21 cellular contexts compared by ENCODE assay signal in the genomic region with DNA sequence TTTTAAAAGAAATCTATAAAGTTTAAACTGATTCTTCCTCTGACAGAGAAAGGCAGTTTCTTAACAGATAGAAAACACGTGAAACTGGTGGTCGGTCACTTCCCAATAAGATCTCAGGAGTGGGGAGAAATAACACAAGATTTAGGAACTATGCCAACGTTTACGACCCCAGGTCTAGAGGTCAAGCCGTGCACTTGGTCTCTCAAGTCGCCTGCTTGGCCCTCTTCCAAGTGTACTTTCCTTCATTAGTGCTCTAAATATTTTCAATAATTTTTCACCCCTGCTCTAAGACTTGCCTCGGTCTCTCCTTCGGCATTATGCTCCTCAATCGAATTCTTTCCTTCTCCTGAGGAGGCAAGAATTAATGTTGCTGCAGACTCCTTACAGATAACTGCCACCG.
DNase-seq lines count a peak whose midpoint lies in the region; ATAC-seq, FAIRE-seq and TF ChIP-seq lines count a peak whose summit lies in the region.
"Had no signal": no experiment of that assay in that cellular context is flagged by ENCODE, and none has a peak within 500 bp of the region (broad histone marks: within the 10 kb centered on the region; RNA-seq: fewer than 3 reads in every experiment).

No MANE protein-coding gene starts in this region.

- CTCF ChIA-PET in Caco-2 (lab: Charles Lee), result no interaction called here

- H3K4me2 ChIP-seq in neural progenitor cell (no peak overlapping the region), Karpas-422 (ENCODE audit: low read depth, low read length, poor library complexity, severe bottlenecking) (no peak overlapping the region)

- peaks cover 13% of the 10 kb centered on the region for H3K4me1 Mint-ChIP-seq in Caco-2 (ENCODE audit: low read depth, unreplicated experiment)
- H3K4me1 Mint-ChIP-seq in effector memory CD8-positive, alpha-beta T cell (ENCODE audit: low read depth in 2 of 2), result peaks cover 25 to 29% of the 10 kb centered on the region in 2 donors
- H3K4me1 Mint-ChIP-seq in neural progenitor cell, result peaks cover 21% of the 10 kb centered on the region

- no TSS peak for BruUV-seq in Caco-2 (replicated peaks; lab: Mats Ljungman, UMichigan)

- H3K27ac Mint-ChIP-seq in Caco-2 (ENCODE audit: unreplicated experiment), result no peak overlapping the region
- peak overlapping the region; percentile 99 for H3K27ac Mint-ChIP-seq in effector memory CD8-positive, alpha-beta T cell
- H3K27ac Mint-ChIP-seq in neural progenitor cell, result no peak overlapping the region

- no peak overlapping the region for H3K9ac ChIP-seq in neural progenitor cell
- H3K9ac ChIP-seq in Karpas-422 (ENCODE audit: low read length), result no peak overlapping the region

- no peaks in the 10 kb centered on the region for H3K9me2 ChIP-seq in Karpas-422 (replicated peaks; ENCODE audit: insufficient read depth, low read length)

- H3F3A ChIP-seq in neural progenitor cell (ENCODE audit: low read depth), result peaks cover 33% of the 10 kb centered on the region

- peak overlapping the region; percentile 79 for H3K4me3 Mint-ChIP-seq in Caco-2 (ENCODE audit: unreplicated experiment)
- H3K4me3 Mint-ChIP-seq in effector memory CD8-positive, alpha-beta T cell, result peak overlapping the region in 1 of 2 donors; percentile 33
- peak overlapping the region; percentile 7 for H3K4me3 Mint-ChIP-seq in neural progenitor cell

- H3K27ac ChIP-seq in neural progenitor cell, result no peak overlapping the region
- H3K27ac ChIP-seq in Karpas-422 (ENCODE audit: low read length), result no peak overlapping the region
- no peak overlapping the region for H3K27ac ChIP-seq in small intestine (ENCODE audit: low read depth in 1 of 2, low read length in 1 of 2)
- H3K27ac ChIP-seq: A549, Peyer's patch had no signal

- peaks cover 45% of the 10 kb centered on the region for H3K36me3 Mint-ChIP-seq in Caco-2 (ENCODE audit: insufficient read depth, unreplicated experiment)
- H3K36me3 Mint-ChIP-seq in effector memory CD8-positive, alpha-beta T cell (ENCODE audit: insufficient read depth), result peaks cover 50% of the 10 kb centered on the region
- H3K36me3 Mint-ChIP-seq in neural progenitor cell, result peaks cover 7% of the 10 kb centered on the region

- peaks cover 11% of the 10 kb centered on the region for H3K4me1 ChIP-seq in Caco-2
- H3K4me1 ChIP-seq in neural progenitor cell, result no peaks in the 10 kb centered on the region
- H3K4me1 ChIP-seq in Karpas-422 (ENCODE audit: low read length), result peaks cover 17% of the 10 kb centered on the region
- H3K4me1 ChIP-seq in small intestine (ENCODE audit: control insufficient read depth in 2 of 2, insufficient read depth in 1 of 2, low read depth in 1 of 2, low read length in 1 of 2), result peaks cover 3 to 7% of the 10 kb centered on the region in 2 donors
- H3K4me1 ChIP-seq: BE2C had no signal

- ATAC-seq in effector memory CD8-positive, alpha-beta T cell (replicated peaks), result no peak
- no peak for ATAC-seq in GM19455 (IDR thresholded peaks at IDR 0.05; ENCODE audit: unreplicated experiment)
- ATAC-seq: A549, SK-N-SH treated with all-trans-retinoic acid at 6 μM for 48 hours had no signal

- H2AFZ ChIP-seq in neural progenitor cell (replicated peaks) (no peak overlapping the region), Karpas-422 (ENCODE audit: low read length) (no peak overlapping the region)

- H3K27me3 Mint-ChIP-seq in Caco-2 (ENCODE audit: insufficient read depth, unreplicated experiment) (no peaks in the 10 kb centered on the region), neural progenitor cell (ENCODE audit: insufficient read depth, low read depth) (peaks cover 19% of the 10 kb centered on the region)
- peaks cover 0 to 6% of the 10 kb centered on the region in 2 donors for H3K27me3 Mint-ChIP-seq in effector memory CD8-positive, alpha-beta T cell

- POLR2A ChIA-PET in Caco-2 (lab: Charles Lee), result no interaction called here

- TF ChIP-seq CTCF in Caco-2 (IDR thresholded peaks at IDR 0.05; ENCODE audit: insufficient read depth in 1 of 2, low read depth in 1 of 2, low read length in 1 of 2, severe bottlenecking in 1 of 2, unreplicated experiment in 1 of 2) (no peak), neural progenitor cell (IDR thresholded peaks at IDR 0.05) (no peak)

- H3K79me2 ChIP-seq in neural progenitor cell (ENCODE audit: low read depth), result no peaks in the 10 kb centered on the region
- H3K79me2 ChIP-seq in Karpas-422 (ENCODE audit: low read length), result no peaks in the 10 kb centered on the region

- whole genome bisulfite sequencing in small intestine, 3 donors, result 56 to 71% (median 68%) methylated on average over 10 of the region's 10 CpGs

- no peaks in the 10 kb centered on the region for H3K9me3 ChIP-seq in Caco-2
- H3K9me3 ChIP-seq in neural progenitor cell (ENCODE audit: low read depth), result no peaks in the 10 kb centered on the region
- no peaks in the 10 kb centered on the region for H3K9me3 ChIP-seq in Karpas-422 (ENCODE audit: low read length)
- H3K9me3 ChIP-seq in small intestine (ENCODE audit: control insufficient read depth, low read depth), result no peaks in the 10 kb centered on the region
- H3K9me3 ChIP-seq: A549, BE2C, Peyer's patch had no signal

- DNase-seq in Caco-2 (no peak), MV-4-11 (lab: John Stamatoyannopoulos, UW) (peak; percentile 37), neural progenitor cell (ENCODE audit: low spot score) (no peak), Karpas-422 (no peak), small intestine (no peak)
- DNase-seq in effector memory CD8-positive, alpha-beta T cell, result no peak
- DNase-seq: BE2C; DMS79; NCI-H1092 treated with DMSO at 0.1 percent for 48 hours; NCI-H146; NCI-H2081; NCI-H2171; NCI-H345; NCI-H524; NCI-H774; NK-92 treated with Interleukin-12 subunit alpha and Interleukin-12 subunit beta, amount 100 ng/mL, for 24 hours; Peyer's patch had no signal

- no peak for FAIRE-seq in small intestine (lab: Jason Lieb, UNC)
- FAIRE-seq: A549, H54 had no signal

- no peaks in the 10 kb centered on the region for H3K27me3 ChIP-seq in Caco-2 (replicated peaks; ENCODE audit: control insufficient read depth, insufficient read depth, low read length)
- H3K27me3 ChIP-seq in neural progenitor cell, result peaks cover 16% of the 10 kb centered on the region
- H3K27me3 ChIP-seq in Karpas-422 (ENCODE audit: low read length), result no peaks in the 10 kb centered on the region
- no peaks in the 10 kb centered on the region for H3K27me3 ChIP-seq in small intestine (ENCODE audit: control insufficient read depth in 2 of 2, insufficient read depth in 2 of 2, low read length in 2 of 2)

- H3K4me3 ChIP-seq in Caco-2 (ENCODE audit: low read depth, low read length) (no peak overlapping the region), neural progenitor cell (no peak overlapping the region), Karpas-422 (ENCODE audit: low read length) (no peak overlapping the region), small intestine (ENCODE audit: low read depth in 1 of 2, low read length in 2 of 2) (no peak overlapping the region)
- H3K4me3 ChIP-seq: Peyer's patch had no signal

- intact Hi-C loops in Caco-2 (cut with micrococcal nuclease; ENCODE audit: unreplicated experiment), result loop anchor here (10.0 kb wide), 2 partner anchors 967 to 1727 kb away; a partner anchor contains a TSS

- H3K36me3 ChIP-seq in Caco-2 (ENCODE audit: control insufficient read depth, insufficient read depth, low read length) (no peaks in the 10 kb centered on the region), neural progenitor cell (no peaks in the 10 kb centered on the region), Karpas-422 (ENCODE audit: insufficient read depth, low read length) (no peaks in the 10 kb centered on the region), small intestine (ENCODE audit: control insufficient read depth in 2 of 2, insufficient read depth in 2 of 2, low read length in 2 of 2) (no peaks in the 10 kb centered on the region)
- H3K36me3 ChIP-seq: BE2C, Peyer's patch had no signal

- H4K20me1 ChIP-seq in neural progenitor cell (ENCODE audit: low read depth) (no peaks in the 10 kb centered on the region), Karpas-422 (ENCODE audit: insufficient read depth, low read depth, low read length) (no peaks in the 10 kb centered on the region)

- H3K9me3 Mint-ChIP-seq in Caco-2 (ENCODE audit: unreplicated experiment), result no peaks in the 10 kb centered on the region
- H3K9me3 Mint-ChIP-seq in effector memory CD8-positive, alpha-beta T cell, result peaks cover 6 to 9% of the 10 kb centered on the region in 2 donors
- peaks cover 14% of the 10 kb centered on the region for H3K9me3 Mint-ChIP-seq in neural progenitor cell

Comparison
In these comparisons a context has a peak if more than half of its experiments do, and no peak if none do; other contexts are left out.
1. H3K27ac Mint-ChIP-seq: peak in effector memory CD8-positive, alpha-beta T cell (2 of 2); none in Caco-2 (single experiment) and neural progenitor cell (single experiment).